Comparison of ENCODE assay signal across 17 cellular contexts in the genomic region with DNA sequence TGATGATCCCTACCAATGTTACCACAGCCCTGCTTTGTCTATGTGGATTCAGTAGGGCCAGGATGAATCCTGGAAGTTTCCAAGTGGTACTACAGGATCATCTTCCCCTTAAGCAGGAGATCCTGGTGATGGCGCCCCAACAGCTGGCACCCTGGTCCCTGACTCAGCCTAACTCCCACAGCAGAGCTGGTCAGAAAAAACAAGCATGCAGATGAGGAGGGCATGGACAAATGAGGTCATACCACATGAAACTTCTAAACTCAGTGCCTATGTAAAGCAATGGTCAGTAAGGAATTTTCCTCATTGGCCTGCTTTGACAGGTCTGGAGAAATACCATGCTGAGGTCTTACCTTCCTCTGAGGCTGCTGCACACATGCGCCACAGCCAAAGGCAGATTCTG.
"Had no signal": no experiment of that assay in that cellular context is flagged by ENCODE, and none has a peak within 500 bp of the region (broad histone marks: within the 10 kb centered on the region; RNA-seq: fewer than 3 reads in every experiment).

No MANE protein-coding gene starts in this region.

- H3K36me3 ChIP-seq: esophagus squamous epithelium, right atrium auricular region had no signal

- DNase-seq: activated CD4-positive, alpha-beta memory T cell treated with anti-CD3 and anti-CD28 coated beads, Interleukin-2, amount 10 ng/mL, durations not matched to agents 7 days and 5 days; activated CD4-positive, alpha-beta T cell treated with anti-CD3 and anti-CD28 coated beads for 4 hours; activated naive CD4-positive, alpha-beta T cell treated with anti-CD3 and anti-CD28 coated beads, Interleukin-2, amount 10 ng/mL, durations not matched to agents 7 days and 5 days; activated T-cell treated with anti-CD3 and anti-CD28 coated beads, Interleukin-2, amount 50 U/mL, for 24 hours; body of pancreas; cortex of kidney; effector CD8-positive, alpha-beta T cell; esophagus squamous epithelium; foreskin melanocyte; kidney glomerular epithelial cell; nephron progenitor cell; occipital lobe; small intestine; stimulated activated CD4-positive, alpha-beta T cell treated with anti-CD3 and anti-CD28 coated beads, Interleukin-4, amount 100 ng/mL, for 4 hours; stimulated activated CD8-positive, alpha-beta memory T cell treated with anti-CD3 and anti-CD28 coated beads, Interleukin-4, amount 100 ng/mL, for 48 hours; stimulated activated naive CD4-positive, alpha-beta T cell treated with Interleukin-2 at 50 U/mL for 16 hours had no signal

- H3K27me3 ChIP-seq: body of pancreas, esophagus squamous epithelium, right atrium auricular region had no signal

- H3K9me3 ChIP-seq: body of pancreas, esophagus squamous epithelium, right atrium auricular region had no signal

- H3K4me3 ChIP-seq: body of pancreas, esophagus squamous epithelium, right atrium auricular region had no signal

- H3K27ac ChIP-seq: body of pancreas, esophagus squamous epithelium, right atrium auricular region had no signal

- H3K4me1 ChIP-seq: body of pancreas, esophagus squamous epithelium, right atrium auricular region had no signal
